21 cellular contexts compared by ENCODE assay signal in genomic region chr10:4020651-4021050, GRCh38.
"Had no signal": no experiment of that assay in that cellular context is flagged by ENCODE, and none has a peak within 500 bp of the region (broad histone marks: within the 10 kb centered on the region; RNA-seq: fewer than 3 reads in every experiment).

No MANE protein-coding gene starts in this region.

- H3K36me3 ChIP-seq: lower lobe of right lung, neural progenitor cell, right lobe of liver, stomach, thyroid gland had no signal

- H3K27me3 ChIP-seq: neural progenitor cell, right lobe of liver, stomach, thyroid gland had no signal

- H3K4me3 ChIP-seq: coronary artery, lower lobe of right lung, neural progenitor cell, right lobe of liver, stomach, thyroid gland had no signal

- H3K9me3 ChIP-seq: lower lobe of right lung, right lobe of liver, stomach, thyroid gland had no signal

- H3K27me3 Mint-ChIP-seq: type B pancreatic cell had no signal

- H3K4me2 ChIP-seq: neural progenitor cell had no signal

- H3K36me3 Mint-ChIP-seq: immature natural killer cell, neural progenitor cell had no signal

- H3K79me2 ChIP-seq: parathyroid adenoma had no signal

- H2AFZ ChIP-seq: neural progenitor cell, parathyroid adenoma had no signal

- H3K9ac ChIP-seq: neural progenitor cell, parathyroid adenoma had no signal

- H3K27ac Mint-ChIP-seq: memory B cell, nephron, neural progenitor cell, progenitor cell of endocrine pancreas, type B pancreatic cell had no signal

- H3K4me1 ChIP-seq: lower lobe of right lung, neural progenitor cell, parathyroid adenoma, right lobe of liver, stomach, thyroid gland had no signal

- H3K9me3 Mint-ChIP-seq: immature natural killer cell, nephron, type B pancreatic cell had no signal

- H3K4me1 Mint-ChIP-seq: nephron had no signal

- H3K27ac ChIP-seq: coronary artery, lower lobe of right lung, neural progenitor cell, parathyroid adenoma, right lobe of liver, stomach, thyroid gland had no signal

- ATAC-seq: left ventricle myocardium superior, lower lobe of right lung, right lobe of liver had no signal

- DNase-seq: dermis blood vessel endothelial cell; effector memory CD4-positive, alpha-beta T cell; hypothalamus; immature natural killer cell; islet precursor cell; left ventricle myocardium superior; lower lobe of right lung; right lobe of liver; small intestine; stimulated activated CD4-positive, alpha-beta T cell treated with anti-CD3 and anti-CD28 coated beads, Interleukin-15, amount 100 ng/mL, for 24 hours; stimulated activated CD4-positive, alpha-beta T cell treated with anti-CD3 and anti-CD28 coated beads, Interleukin-2, amount 100 ng/mL, for 48 hours; stimulated activated naive CD4-positive, alpha-beta T cell treated with Interleukin-2 at 50 U/mL for 16 hours; stomach; thyroid gland had no signal

- H3K4me3 Mint-ChIP-seq: immature natural killer cell, memory B cell, nephron, neural progenitor cell, type B pancreatic cell had no signal
